In the genomic region with DNA sequence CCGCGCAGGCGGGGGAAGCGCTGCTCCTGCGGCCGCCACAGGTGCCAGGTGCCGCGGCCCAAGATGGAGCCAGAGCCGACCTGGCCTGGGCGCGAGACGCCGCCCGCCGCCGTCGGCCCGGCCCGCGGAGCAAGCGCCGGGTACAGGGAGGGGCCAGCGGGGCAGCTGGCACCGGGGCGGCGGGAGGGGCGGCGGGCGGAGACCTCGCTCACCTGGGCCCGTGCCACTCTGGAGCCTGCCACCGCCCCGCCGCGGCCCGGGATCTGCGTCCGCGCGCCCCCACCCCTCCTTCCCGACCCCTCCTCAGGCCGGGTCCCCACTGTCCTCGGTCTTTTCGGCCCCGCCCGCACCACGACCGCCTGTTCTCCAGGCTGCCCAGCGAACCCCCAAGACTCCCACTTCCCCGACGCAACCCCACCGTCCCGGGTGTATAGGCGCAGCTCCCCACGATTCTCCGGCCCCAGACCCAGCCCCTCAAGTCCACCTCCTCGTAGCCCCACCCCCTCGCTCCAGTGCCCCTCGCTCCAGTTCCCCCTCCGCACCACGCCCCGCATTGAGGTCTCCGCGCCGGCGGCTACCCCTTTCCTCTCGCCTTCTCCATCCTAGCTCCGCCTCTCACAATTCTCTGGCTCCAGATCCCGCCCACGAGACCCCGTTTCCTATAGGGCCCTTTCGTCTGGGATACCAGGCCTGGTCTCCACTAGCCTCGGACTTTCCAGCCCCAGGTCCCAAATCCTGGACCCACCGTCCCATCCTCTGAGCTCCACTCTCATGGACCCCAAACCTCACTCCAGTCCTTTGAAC, we compare ENCODE assay signal across 8 cellular contexts. TPM values are rescaled to one million over a fixed set of nuclear protein-coding genes. Genes with fewer than 3 reads are reported as not detected.
DNase-seq lines count a peak whose midpoint lies in the region; ATAC-seq and TF ChIP-seq lines count a peak whose summit lies in the region.

A gene (minus strand): TSS at position 144 of the 804 bp plus-strand sequence. CDS start 5,922 bp downstream, outside the sequence.

- ATAC-seq in PC-3 = peak; percentile 56
- ATAC-seq in natural killer cell treated with Interleukin-12 subunit alpha and Interleukin-12 subunit beta and Interleukin-15 and Interleukin-18, amount 100 ng/mL, for 72 hours = no peak
- no peak for ATAC-seq in GM21825 (IDR thresholded peaks at IDR 0.05; ENCODE audit: unreplicated experiment)
- no peak for ATAC-seq in GM21447 (IDR thresholded peaks at IDR 0.05; ENCODE audit: unreplicated experiment)

- peak within 1 kb of the TSS; percentile 24 for H3K4me3 Mint-ChIP-seq in natural killer cell treated with Interleukin-12 subunit alpha and Interleukin-12 subunit beta and Interleukin-15 and Interleukin-18, amount 100 ng/mL, for 72 hours

- H3K9me2 ChIP-seq in PC-3 (replicated peaks; ENCODE audit: low read length) = no peaks in the 10 kb centered on the region

- TF ChIP-seq CTCF in PC-3 (conservative IDR thresholded peaks at IDR 0.05; ENCODE audit: low read depth, low read length) (no peak), epithelial cell of esophagus (IDR thresholded peaks at IDR 0.05; ENCODE audit: insufficient read depth, low read depth, low read length, missing control alignments) (no peak), GM20000 (IDR thresholded peaks at IDR 0.05; ENCODE audit: extremely low read depth, missing control alignments) (no peak)

- H3K9me3 ChIP-seq in PC-3 (ENCODE audit: low read length) = no peaks in the 10 kb centered on the region

- H3K4me2 ChIP-seq in PC-3 (ENCODE audit: low read length) = peak within 1 kb of the TSS; percentile 77

- no TSS peak for BruUV-seq in PC-3 (replicated peaks; lab: Mats Ljungman, UMichigan)

- POLR2A ChIA-PET in PC-3 (lab: Charles Lee; ENCODE audit: unreplicated experiment) = no interaction called here

- H3K9me3 Mint-ChIP-seq in natural killer cell treated with Interleukin-12 subunit alpha and Interleukin-12 subunit beta and Interleukin-15 and Interleukin-18, amount 100 ng/mL, for 72 hours = no peaks in the 10 kb centered on the region

- H3K27ac ChIP-seq in ACC112 (ENCODE audit: low read depth, low read length) (no peak within 1 kb of the TSS), PC-3 (ENCODE audit: low read length) (no peak within 1 kb of the TSS)

- H3K4me3 ChIP-seq in ACC112 (ENCODE audit: low read depth, low read length) (peak within 1 kb of the TSS; percentile 64), PC-3 (ENCODE audit: low read length) (peak within 1 kb of the TSS; percentile 68), epithelial cell of esophagus (ENCODE audit: low read length) (peak within 1 kb of the TSS; percentile 52)

- peaks cover 0 to 2% of the 10 kb centered on the region in 2 donors for H3K4me1 Mint-ChIP-seq in natural killer cell treated with Interleukin-12 subunit alpha and Interleukin-12 subunit beta and Interleukin-15 and Interleukin-18, amount 100 ng/mL, for 72 hours (ENCODE audit: low read depth in 2 of 2)

- peaks cover 73% of the 10 kb centered on the region for H3K27me3 ChIP-seq in ACC112 (ENCODE audit: insufficient read depth, low read length)
- H3K27me3 ChIP-seq in PC-3 (ENCODE audit: low read length) = no peaks in the 10 kb centered on the region

- intact Hi-C loops in PC-3 (cut with micrococcal nuclease) = no loop called here

- H3K4me1 ChIP-seq in ACC112 (ENCODE audit: control insufficient read depth, insufficient read depth, low read length, unreplicated experiment) = no peaks in the 10 kb centered on the region
- H3K4me1 ChIP-seq in PC-3 (ENCODE audit: insufficient read depth, low read length) = no peaks in the 10 kb centered on the region; the same call in 1 of the 2 replicates

- H3K79me2 ChIP-seq in ACC112 (ENCODE audit: control insufficient read depth, insufficient read depth, low read length, unreplicated experiment) (no peaks in the 10 kb centered on the region), PC-3 (ENCODE audit: low read length) (no peaks in the 10 kb centered on the region)

- H3K9ac ChIP-seq in PC-3 (ENCODE audit: low read length) = peak within 1 kb of the TSS; percentile 12; the same call in 1 of the 2 replicates

- H3K27ac Mint-ChIP-seq in natural killer cell treated with Interleukin-12 subunit alpha and Interleukin-12 subunit beta and Interleukin-15 and Interleukin-18, amount 100 ng/mL, for 72 hours = no peak within 1 kb of the TSS

- DNase-seq in PC-3 (peak; percentile 31), epithelial cell of esophagus (ENCODE audit: low read depth) (no peak), AML-193 (lab: John Stamatoyannopoulos, UW) (no peak), GM20000 (ENCODE audit: low spot score) (no peak)
- peak; percentile 61 for DNase-seq in natural killer cell treated with Interleukin-12 subunit alpha and Interleukin-12 subunit beta and Interleukin-15 and Interleukin-18, amount 100 ng/mL, for 72 hours (ENCODE audit: low spot score)

- H3K27me3 Mint-ChIP-seq in natural killer cell treated with Interleukin-12 subunit alpha and Interleukin-12 subunit beta and Interleukin-15 and Interleukin-18, amount 100 ng/mL, for 72 hours = peaks cover 0 to 3% of the 10 kb centered on the region in 2 donors

- H3F3A ChIP-seq in PC-3 (ENCODE audit: low read length, unreplicated experiment) = no peaks in the 10 kb centered on the region

- H2AFZ ChIP-seq in ACC112 (ENCODE audit: low read length, unreplicated experiment) = no peak within 1 kb of the TSS
- H2AFZ ChIP-seq in PC-3 (ENCODE audit: low read length) = peak within 1 kb of the TSS; percentile 81

- CTCF ChIA-PET in PC-3 (lab: Charles Lee) = no interaction called here

- H3K36me3 ChIP-seq in ACC112 (ENCODE audit: insufficient read depth, low read length) (no peaks in the 10 kb centered on the region), PC-3 (ENCODE audit: low read depth, low read length) (no peaks in the 10 kb centered on the region)

- no peaks in the 10 kb centered on the region for H4K20me1 ChIP-seq in PC-3 (ENCODE audit: low read length)

- no peaks in the 10 kb centered on the region for H3K36me3 Mint-ChIP-seq in natural killer cell treated with Interleukin-12 subunit alpha and Interleukin-12 subunit beta and Interleukin-15 and Interleukin-18, amount 100 ng/mL, for 72 hours

RNA-seq across cellular contexts. Expression of the gene that starts here (rescaled TPM):
- total RNA-seq in PC-3 (2014; rRNA removed) = 3.1 and 5.8 TPM in 2 replicates
- total RNA-seq in natural killer cell treated with Interleukin-12 subunit alpha and Interleukin-12 subunit beta and Interleukin-15 and Interleukin-18, amount 100 ng/mL, for 72 hours = not detected

Comparison
In these comparisons a context has a peak if more than half of its experiments do, and no peak if none do; other contexts are left out.
1. Peak in DNase-seq in natural killer cell treated with Interleukin-12 subunit alpha and Interleukin-12 subunit beta and Interleukin-15 and Interleukin-18, amount 100 ng/mL, for 72 hours; RNA of the gene not detected or under 1 TPM.